ENCODE assay signal across 13 cellular contexts in the genomic region with DNA sequence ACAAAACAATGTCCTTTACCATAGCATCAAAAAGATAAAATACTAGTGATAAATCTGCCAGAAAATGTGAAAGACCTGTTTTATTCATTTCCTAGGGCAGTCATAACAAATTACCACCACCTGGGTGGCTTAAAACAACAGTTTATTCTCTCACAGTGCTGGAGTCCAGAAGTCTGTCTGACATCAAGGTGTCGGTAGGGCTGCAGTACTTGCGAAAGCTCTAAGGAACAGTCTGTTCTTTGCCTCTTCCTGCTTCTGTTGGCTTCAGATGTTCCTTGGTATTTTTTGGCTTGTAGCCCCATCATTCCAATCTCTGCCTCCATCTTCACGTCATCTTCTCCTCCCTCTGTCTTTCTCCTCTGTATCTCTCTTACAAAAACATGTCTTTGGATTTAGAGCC. TPM values are rescaled to one million over a fixed set of nuclear protein-coding genes. Genes with fewer than 3 reads are reported as not detected.
DNase-seq lines count a peak whose midpoint lies in the region; ATAC-seq and TF ChIP-seq lines count a peak whose summit lies in the region.
"Had no signal": no experiment of that assay in that cellular context is flagged by ENCODE, and none has a peak within 500 bp of the region (broad histone marks: within the 10 kb centered on the region; RNA-seq: fewer than 3 reads in every experiment).

No MANE protein-coding gene starts in this region.

- intact Hi-C loops in left lung (cut with DNase I): no loop called here
- intact Hi-C loops in CD4-positive, alpha-beta memory T cell (cut with micrococcal nuclease): no loop called here

- H3K36me3 ChIP-seq in left lung: no peaks in the 10 kb centered on the region
- no peaks in the 10 kb centered on the region for H3K36me3 ChIP-seq in suprapubic skin
- no peaks in the 10 kb centered on the region for H3K36me3 ChIP-seq in CD4-positive, alpha-beta memory T cell (ENCODE audit: insufficient read depth, low read length)
- H3K36me3 ChIP-seq: SJCRH30 had no signal

- POLR2A ChIA-PET in CD4-positive, alpha-beta memory T cell (lab: Charles Lee; ENCODE audit: partially characterized antibody): no interaction called here

- TF ChIP-seq CTCF in coronary artery (IDR thresholded peaks at IDR 0.05): no peak
- no peak for TF ChIP-seq CTCF in left lung (IDR thresholded peaks at IDR 0.05)
- peak in 1 of 2 donors; percentile 2 for TF ChIP-seq CTCF in suprapubic skin (IDR thresholded peaks at IDR 0.05)

- H3K4me1 ChIP-seq in left lung (peaks cover 22 to 23% of the 10 kb centered on the region in 2 donors), suprapubic skin (peaks cover 35% of the 10 kb centered on the region)
- H3K4me1 ChIP-seq in CD4-positive, alpha-beta memory T cell (ENCODE audit: insufficient read depth, low read length): no peaks in the 10 kb centered on the region

- peak overlapping the region; percentile 90 for H3K27ac ChIP-seq in coronary artery
- peak overlapping the region; percentile 34 to 52 for H3K27ac ChIP-seq in left lung
- peak overlapping the region; percentile 75 for H3K27ac ChIP-seq in suprapubic skin
- no peak overlapping the region for H3K27ac ChIP-seq in CD4-positive, alpha-beta memory T cell (ENCODE audit: low read depth, low read length)
- H3K27ac ChIP-seq: SJCRH30 had no signal

- peaks cover 0 to 6% (median 2%) of the 10 kb centered on the region in 8 donors for H3K9me3 Mint-ChIP-seq in CD4-positive, alpha-beta memory T cell
- H3K9me3 Mint-ChIP-seq in stimulated activated effector memory CD8-positive, alpha-beta T cell treated with anti-CD3 and anti-CD28 coated beads, Interleukin-12 subunit alpha, Interleukin-12 subunit beta, amount 100 ng/mL, for 72 hours: peaks cover 3% of the 10 kb centered on the region

- DNase-seq in HT1080 (ENCODE audit: low read depth): peak; percentile 34
- DNase-seq in coronary artery (ENCODE audit: low spot score): no peak
- no peak for DNase-seq in left lung
- no peak for DNase-seq in suprapubic skin (ENCODE audit: low spot score in 2 of 2)
- DNase-seq in NCI-H510A treated with DMSO at 0.1 percent for 48 hours (lab: John Stamatoyannopoulos, UW): no peak
- no peak for DNase-seq in NCI-H526 treated with DMSO at 0.1 percent for 48 hours (lab: John Stamatoyannopoulos, UW)
- no peak for DNase-seq in CD4-positive, alpha-beta memory T cell
- DNase-seq in stimulated activated effector memory CD8-positive, alpha-beta T cell treated with anti-CD3 and anti-CD28 coated beads, Interleukin-12 subunit alpha, Interleukin-12 subunit beta, amount 100 ng/mL, for 72 hours (ENCODE audit: low spot score in 2 of 2): no peak
- DNase-seq: activated CD4-positive, alpha-beta T cell treated with anti-CD3 and anti-CD28 coated beads, Interleukin-2, amount 50 U/mL, for 1 hour; amniotic stem cell; retina; SJCRH30; stimulated activated CD8-positive, alpha-beta memory T cell treated with anti-CD3 and anti-CD28 coated beads, Interleukin-4, amount 100 ng/mL, for 48 hours had no signal

- H3K9me3 ChIP-seq in left lung (no peaks in the 10 kb centered on the region), suprapubic skin (no peaks in the 10 kb centered on the region)
- H3K9me3 ChIP-seq in CD4-positive, alpha-beta memory T cell (ENCODE audit: control insufficient read depth in 1 of 2, low read length in 2 of 2): no peaks in the 10 kb centered on the region

- no peaks in the 10 kb centered on the region for H3K36me3 Mint-ChIP-seq in CD4-positive, alpha-beta memory T cell
- no peaks in the 10 kb centered on the region for H3K36me3 Mint-ChIP-seq in stimulated activated effector memory CD8-positive, alpha-beta T cell treated with anti-CD3 and anti-CD28 coated beads, Interleukin-12 subunit alpha, Interleukin-12 subunit beta, amount 100 ng/mL, for 72 hours

- no peaks in the 10 kb centered on the region for H3K27me3 ChIP-seq in left lung
- no peaks in the 10 kb centered on the region for H3K27me3 ChIP-seq in suprapubic skin
- H3K27me3 ChIP-seq in CD4-positive, alpha-beta memory T cell (ENCODE audit: insufficient read depth, low read length): no peaks in the 10 kb centered on the region
- H3K27me3 ChIP-seq: SJCRH30 had no signal

- no peak overlapping the region for H3K27ac Mint-ChIP-seq in CD4-positive, alpha-beta memory T cell
- H3K27ac Mint-ChIP-seq in stimulated activated effector memory CD8-positive, alpha-beta T cell treated with anti-CD3 and anti-CD28 coated beads, Interleukin-12 subunit alpha, Interleukin-12 subunit beta, amount 100 ng/mL, for 72 hours: no peak overlapping the region

- H3K4me3 Mint-ChIP-seq in CD4-positive, alpha-beta memory T cell: no peak overlapping the region
- no peak overlapping the region for H3K4me3 Mint-ChIP-seq in stimulated activated effector memory CD8-positive, alpha-beta T cell treated with anti-CD3 and anti-CD28 coated beads, Interleukin-12 subunit alpha, Interleukin-12 subunit beta, amount 100 ng/mL, for 72 hours

- H3K4me3 ChIP-seq in coronary artery (peak overlapping the region; percentile 13), left lung (no peak overlapping the region), suprapubic skin (no peak overlapping the region)
- H3K4me3 ChIP-seq in CD4-positive, alpha-beta memory T cell (ENCODE audit: low read length in 2 of 2): no peak overlapping the region
- H3K4me3 ChIP-seq: SJCRH30 had no signal

- TF ChIP-seq POLR2A in suprapubic skin (IDR thresholded peaks at IDR 0.05): no peak

- 6% methylated on average over 3 of the region's 3 CpGs for WGBS in suprapubic skin

- peak; percentile 57 for ATAC-seq in left lung
- no peak for ATAC-seq in stimulated activated effector memory CD8-positive, alpha-beta T cell treated with anti-CD3 and anti-CD28 coated beads, Interleukin-12 subunit alpha, Interleukin-12 subunit beta, amount 100 ng/mL, for 72 hours

- CTCF ChIA-PET in CD4-positive, alpha-beta memory T cell (lab: Charles Lee; ENCODE audit: partially characterized antibody): no interaction called here

- no peaks in the 10 kb centered on the region for H3K4me1 Mint-ChIP-seq in CD4-positive, alpha-beta memory T cell
- H3K4me1 Mint-ChIP-seq in stimulated activated effector memory CD8-positive, alpha-beta T cell treated with anti-CD3 and anti-CD28 coated beads, Interleukin-12 subunit alpha, Interleukin-12 subunit beta, amount 100 ng/mL, for 72 hours: no peaks in the 10 kb centered on the region

- TF ChIP-seq EP300 in suprapubic skin (IDR thresholded peaks at IDR 0.05): peak; percentile 96

- H3K27me3 Mint-ChIP-seq in CD4-positive, alpha-beta memory T cell: peaks cover 0 to 12% of the 10 kb centered on the region in 2 donors

RNA-seq across cellular contexts. Expression of gene PTPDC1, which starts 51.0 kb away (rescaled TPM):
- 3.7 and 4.1 TPM in 2 replicates for total RNA-seq in HT1080 (2014; rRNA removed; shearing (Covaris generic))
- polyA plus RNA-seq in HT1080 (2015; cell fraction: cytosol; rRNA removed): 4.2 and 5.1 TPM in 2 replicates
- polyA plus RNA-seq in HT1080 (2015; cell fraction: nucleus; rRNA removed): 17.0 and 17.2 TPM in 2 replicates
- total RNA-seq in left lung (10 to 100 TPM in 1 of 2 donors, 1 to 10 TPM in 1; 9.2 to 10.3 TPM), suprapubic skin (10 to 100 TPM in 2 of 4 donors, 1 to 10 TPM in 2; 5.0 to 17.1 (median 10.1) TPM)
- 1 to 10 TPM; 5.1 to 5.5 TPM for total RNA-seq in CD4-positive, alpha-beta memory T cell
- polyA plus RNA-seq in CD4-positive, alpha-beta memory T cell: 1 to 10 TPM; 1.7 to 2.1 TPM
